In the genomic region with DNA sequence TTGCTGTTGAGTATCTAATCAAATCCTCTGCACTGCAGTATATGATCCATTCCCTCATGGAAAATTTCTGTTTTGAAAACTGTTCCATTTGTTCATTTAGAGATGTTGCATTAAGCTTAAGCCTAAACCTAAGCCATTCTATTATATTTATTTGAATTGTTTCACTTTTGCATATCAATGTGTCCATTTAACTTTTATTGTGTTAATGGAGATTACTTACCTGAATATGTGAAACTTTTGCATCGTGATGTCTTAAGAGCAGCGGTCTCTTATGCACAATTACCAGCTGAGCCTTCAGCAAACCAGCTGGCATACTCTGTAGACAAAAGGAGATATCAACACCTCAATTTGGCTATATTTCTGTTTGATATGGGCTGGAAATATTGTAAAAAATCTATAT, we compare ENCODE assay signal across 1 cellular context.
TF ChIP-seq lines count a peak whose summit lies in the region.

No MANE protein-coding gene starts in this region.

TF ChIP-seq in GM23338, 12 proteins besides CTCF, POLR2A, EP300 and RAD21 (continued from another document):
- TF ChIP-seq, protein P1, sequence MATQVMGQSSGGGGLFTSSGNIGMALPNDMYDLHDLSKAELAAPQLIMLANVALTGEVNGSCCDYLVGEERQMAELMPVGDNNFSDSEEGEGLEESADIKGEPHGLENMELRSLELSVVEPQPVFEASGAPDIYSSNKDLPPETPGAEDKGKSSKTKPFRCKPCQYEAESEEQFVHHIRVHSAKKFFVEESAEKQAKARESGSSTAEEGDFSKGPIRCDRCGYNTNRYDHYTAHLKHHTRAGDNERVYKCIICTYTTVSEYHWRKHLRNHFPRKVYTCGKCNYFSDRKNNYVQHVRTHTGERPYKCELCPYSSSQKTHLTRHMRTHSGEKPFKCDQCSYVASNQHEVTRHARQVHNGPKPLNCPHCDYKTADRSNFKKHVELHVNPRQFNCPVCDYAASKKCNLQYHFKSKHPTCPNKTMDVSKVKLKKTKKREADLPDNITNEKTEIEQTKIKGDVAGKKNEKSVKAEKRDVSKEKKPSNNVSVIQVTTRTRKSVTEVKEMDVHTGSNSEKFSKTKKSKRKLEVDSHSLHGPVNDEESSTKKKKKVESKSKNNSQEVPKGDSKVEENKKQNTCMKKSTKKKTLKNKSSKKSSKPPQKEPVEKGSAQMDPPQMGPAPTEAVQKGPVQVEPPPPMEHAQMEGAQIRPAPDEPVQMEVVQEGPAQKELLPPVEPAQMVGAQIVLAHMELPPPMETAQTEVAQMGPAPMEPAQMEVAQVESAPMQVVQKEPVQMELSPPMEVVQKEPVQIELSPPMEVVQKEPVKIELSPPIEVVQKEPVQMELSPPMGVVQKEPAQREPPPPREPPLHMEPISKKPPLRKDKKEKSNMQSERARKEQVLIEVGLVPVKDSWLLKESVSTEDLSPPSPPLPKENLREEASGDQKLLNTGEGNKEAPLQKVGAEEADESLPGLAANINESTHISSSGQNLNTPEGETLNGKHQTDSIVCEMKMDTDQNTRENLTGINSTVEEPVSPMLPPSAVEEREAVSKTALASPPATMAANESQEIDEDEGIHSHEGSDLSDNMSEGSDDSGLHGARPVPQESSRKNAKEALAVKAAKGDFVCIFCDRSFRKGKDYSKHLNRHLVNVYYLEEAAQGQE (IDR thresholded peaks at IDR 0.05; ENCODE audit: unreplicated experiment), result no peak
